ENCODE assay signal across 19 cellular contexts in the genomic region with DNA sequence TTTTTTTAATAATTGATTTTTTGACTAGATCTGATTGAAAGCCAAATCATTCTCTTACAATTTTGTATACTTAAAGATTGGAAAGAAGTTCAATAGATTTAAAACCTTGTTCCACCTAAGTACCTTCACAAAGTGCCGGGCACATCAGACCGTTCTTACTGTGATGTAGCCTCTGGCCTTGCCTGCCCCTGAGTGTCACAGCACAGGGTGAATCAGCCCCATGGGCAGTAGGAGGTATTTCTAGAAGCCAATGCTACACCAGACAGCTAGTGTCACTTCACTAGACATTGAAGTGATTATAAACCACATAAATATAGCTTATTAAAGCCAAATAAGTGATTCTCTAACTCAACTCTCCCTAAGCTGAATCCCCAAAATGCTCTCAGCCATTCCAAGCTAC.
DNase-seq lines count a peak whose midpoint lies in the region; ATAC-seq and TF ChIP-seq lines count a peak whose summit lies in the region.
"Had no signal": no experiment of that assay in that cellular context is flagged by ENCODE, and none has a peak within 500 bp of the region (broad histone marks: within the 10 kb centered on the region; RNA-seq: fewer than 3 reads in every experiment).

No MANE protein-coding gene starts in this region.

- no peaks in the 10 kb centered on the region for H4K20me1 ChIP-seq in hepatocyte (ENCODE audit: insufficient read depth, poor library complexity, severe bottlenecking)

- peaks cover 3% of the 10 kb centered on the region for H3K4me1 ChIP-seq in hepatocyte (ENCODE audit: insufficient read depth)

- 93% methylated on average over 2 of the region's 2 CpGs for WGBS in hepatocyte (ENCODE audit: low lambda C conversion rate, missing lambda C conversion rate)

- in situ Hi-C loops in brain microvascular endothelial cell (cut with HindIII; ENCODE audit: low pct_ligation_motif_present, low sequenced_read_pairs), result no loop called here

- no peak for ATAC-seq in HG03025 (IDR thresholded peaks at IDR 0.05; ENCODE audit: low FRiP score, unreplicated experiment)
- ATAC-seq: HepG2 had no signal

- H3K36me3 ChIP-seq in brain microvascular endothelial cell (replicated peaks), result no peaks in the 10 kb centered on the region
- H3K36me3 ChIP-seq in hepatocyte (replicated peaks; ENCODE audit: insufficient read depth, low read depth), result no peaks in the 10 kb centered on the region

- no peaks in the 10 kb centered on the region for H3K9me2 ChIP-seq in hepatocyte (replicated peaks; ENCODE audit: insufficient read depth)

- H3K9me3 ChIP-seq in hepatocyte (ENCODE audit: low read depth), result no peaks in the 10 kb centered on the region

- no peaks in the 10 kb centered on the region for H3K27me3 ChIP-seq in brain microvascular endothelial cell (replicated peaks)
- H3K27me3 ChIP-seq in hepatocyte, result no peaks in the 10 kb centered on the region

- no peak overlapping the region for H3K4me2 ChIP-seq in hepatocyte
- H3K4me2 ChIP-seq: KMS-11 had no signal

- TF ChIP-seq CTCF in brain microvascular endothelial cell (IDR thresholded peaks at IDR 0.05; ENCODE audit: low read depth, low read length, missing control alignments) (no peak), hepatocyte (IDR thresholded peaks at IDR 0.05; ENCODE audit: poor library complexity) (no peak)

- H3K27ac ChIP-seq in brain microvascular endothelial cell, result no peak overlapping the region
- no peak overlapping the region for H3K27ac ChIP-seq in hepatocyte
- H3K27ac ChIP-seq: 22Rv1, KMS-11 had no signal

- H3K4me3 ChIP-seq in brain microvascular endothelial cell (ENCODE audit: low read depth, low read length) (no peak overlapping the region), hepatocyte (no peak overlapping the region)

- H3K79me2 ChIP-seq in hepatocyte, result no peaks in the 10 kb centered on the region

- no peak overlapping the region for H2AFZ ChIP-seq in hepatocyte

- DNase-seq in A172 (ENCODE audit: low spot score) (peak; percentile 21), HT1080 (ENCODE audit: low read depth) (peak; percentile 52), brain microvascular endothelial cell (peak; percentile 39), kidney tubule cell (ENCODE audit: low spot score) (peak; percentile 69), hepatocyte (ENCODE audit: low spot score) (no peak), LoVo (ENCODE audit: low spot score) (no peak)
- no peak for DNase-seq in stimulated activated CD4-positive, alpha-beta T cell treated with anti-CD3 and anti-CD28 coated beads, Interleukin-4, amount 100 ng/mL, for 24 hours
- DNase-seq: Calu3; CD4-positive, alpha-beta memory T cell; DMS53; HCEC 1CT; NCI-H187; NCI-H69; RPMI8226; SIG-M5 had no signal

Comparison
In these comparisons a context has a peak if more than half of its experiments do, and no peak if none do; other contexts are left out.
1. DNase-seq: peak in A172 (single experiment), HT1080 (single experiment), brain microvascular endothelial cell (single experiment) and kidney tubule cell (single experiment); none in stimulated activated CD4-positive, alpha-beta T cell treated with anti-CD3 and anti-CD28 coated beads, Interleukin-4, amount 100 ng/mL, for 24 hours (single experiment), hepatocyte (single experiment) and LoVo (single experiment).